In the genomic region with DNA sequence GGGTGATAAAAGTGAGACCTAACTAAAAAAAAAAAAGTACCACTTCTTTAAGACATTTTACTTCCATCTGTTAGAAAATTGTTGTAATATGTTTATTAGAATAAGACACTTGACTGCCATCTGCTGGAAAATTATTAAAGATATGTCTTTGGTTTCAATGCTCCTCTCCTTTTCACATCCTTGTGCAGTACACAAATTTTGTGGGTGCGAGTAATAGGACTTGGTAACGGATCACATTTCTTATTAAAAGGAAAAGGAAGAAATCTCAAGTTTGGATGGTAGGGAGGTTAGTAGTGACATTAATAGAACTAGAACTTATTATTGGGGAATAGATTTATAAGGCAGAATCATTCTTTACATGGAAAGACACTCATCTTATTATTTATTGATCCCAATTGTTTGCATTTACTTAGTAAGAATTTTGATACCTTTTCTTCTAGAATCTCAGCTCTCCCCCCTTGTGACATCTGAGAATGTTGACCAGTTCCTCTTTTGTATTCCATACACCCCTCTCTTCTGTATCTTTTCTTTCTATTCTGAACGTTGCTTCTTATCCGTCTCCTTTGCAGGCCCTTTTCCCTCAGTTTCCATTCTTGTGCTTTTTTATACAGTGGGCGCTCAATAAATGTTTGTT, we compare ENCODE assay signal across 8 cellular contexts. TPM values are rescaled to one million over a fixed set of nuclear protein-coding genes. Genes with fewer than 3 reads are reported as not detected.
A peak's percentile ranks its signal among the peaks of the same experiment; 100 is the strongest.
DNase-seq lines count a peak whose midpoint lies in the region; ATAC-seq and TF ChIP-seq lines count a peak whose summit lies in the region.

No MANE protein-coding gene starts in this region.

- no peak overlapping the region for H3K9ac ChIP-seq in neural cell (ENCODE audit: low read length)

- H3K4me1 Mint-ChIP-seq in IgD-negative memory B cell: peaks cover 21 to 35% (median 34%) of the 10 kb centered on the region in 3 donors

- peak; percentile 68 for TF ChIP-seq CTCF in RWPE2 (IDR thresholded peaks at IDR 0.05; ENCODE audit: poor library complexity, severe bottlenecking)
- TF ChIP-seq CTCF in neural cell (IDR thresholded peaks at IDR 0.05; ENCODE audit: poor library complexity, severe bottlenecking): peak; percentile 60
- no peak for TF ChIP-seq CTCF in omental fat pad (IDR thresholded peaks at IDR 0.05)

- DNase-seq in NCI-H2107 treated with DMSO at 0.1 percent for 48 hours (lab: John Stamatoyannopoulos, UW; ENCODE audit: unreplicated experiment) (peak; percentile 82), NCI-H2107 (lab: John Stamatoyannopoulos, UW) (no peak), RWPE2 (ENCODE audit: low spot score) (no peak), epidermal melanocyte (ENCODE audit: insufficient read length, low spot score) (peak; percentile 30), omental fat pad (ENCODE audit: low spot score) (no peak)

- H3K4me2 ChIP-seq in neural cell (ENCODE audit: low read length): no peak overlapping the region

- H3K27ac ChIP-seq in RWPE2 (ENCODE audit: poor library complexity, severe bottlenecking): peak overlapping the region; percentile 53
- H3K27ac ChIP-seq in neural cell (ENCODE audit: low read length): no peak overlapping the region

- H3K9me3 Mint-ChIP-seq in IgD-negative memory B cell: no peaks in the 10 kb centered on the region

- H3K27me3 ChIP-seq in RWPE2 (ENCODE audit: insufficient read depth, poor library complexity, severe bottlenecking) (no peaks in the 10 kb centered on the region), neural cell (ENCODE audit: insufficient read depth, low read depth, low read length) (no peaks in the 10 kb centered on the region)

- TF ChIP-seq RAD21 in neural cell (conservative IDR thresholded peaks at IDR 0.05): peak; percentile 57

- no peaks in the 10 kb centered on the region for H3K36me3 ChIP-seq in RWPE2 (ENCODE audit: low read depth)
- H3K36me3 ChIP-seq in neural cell (ENCODE audit: insufficient read depth, low read length): no peaks in the 10 kb centered on the region

- no peaks in the 10 kb centered on the region for H3K27me3 Mint-ChIP-seq in IgD-negative memory B cell

- no peak for TF ChIP-seq EP300 in neural cell (conservative IDR thresholded peaks at IDR 0.05; ENCODE audit: poor library complexity, severe bottlenecking)

- peaks cover 2% of the 10 kb centered on the region for H3K36me3 Mint-ChIP-seq in IgD-negative memory B cell

- no peaks in the 10 kb centered on the region for H4K20me1 ChIP-seq in neural cell (ENCODE audit: insufficient read depth)

- H3F3A ChIP-seq in neural cell (ENCODE audit: insufficient read depth, low read length, poor library complexity, severe bottlenecking): no peaks in the 10 kb centered on the region

- peak overlapping the region; percentile 81 to 93 (median 89) for H3K4me3 Mint-ChIP-seq in IgD-negative memory B cell

- H3K79me2 ChIP-seq in neural cell (replicated peaks; ENCODE audit: insufficient read depth, low read length): no peaks in the 10 kb centered on the region

- peak overlapping the region; percentile 86 to 92 (median 92) for H3K27ac Mint-ChIP-seq in IgD-negative memory B cell

- no peaks in the 10 kb centered on the region for H3K9me3 ChIP-seq in RWPE2 (ENCODE audit: severe bottlenecking)
- no peaks in the 10 kb centered on the region for H3K9me3 ChIP-seq in neural cell (ENCODE audit: low read length)

- no peak overlapping the region for H3K4me3 ChIP-seq in RWPE2 (ENCODE audit: severe bottlenecking)
- H3K4me3 ChIP-seq in neural cell (ENCODE audit: low read length): no peak overlapping the region

- H3K9me2 ChIP-seq in neural cell (ENCODE audit: insufficient read depth, low read length): no peaks in the 10 kb centered on the region

- no peak overlapping the region for H2AFZ ChIP-seq in neural cell (ENCODE audit: low read depth, low read length)

- ATAC-seq in RWPE2 (ENCODE audit: low read depth): no peak
- ATAC-seq in omental fat pad (ENCODE audit: low FRiP score): no peak
- no peak for ATAC-seq in GM21381 (IDR thresholded peaks at IDR 0.05; ENCODE audit: unreplicated experiment)

- peaks cover 40% of the 10 kb centered on the region for H3K4me1 ChIP-seq in RWPE2 (ENCODE audit: insufficient read depth, poor library complexity, severe bottlenecking)

TF ChIP-seq in neural cell, 6 proteins besides CTCF, POLR2A, EP300 and RAD21:
- TF ChIP-seq SMC3 (conservative IDR thresholded peaks at IDR 0.05; ENCODE audit: poor library complexity) (peak; percentile 66), POLR2AphosphoS5 (IDR thresholded peaks at IDR 0.05) (no peak)

RNA-seq across cellular contexts. Expression of gene RPA3, which starts 43.0 kb away (rescaled TPM):
- polyA plus RNA-seq in IgD-negative memory B cell: 99.9 TPM
- polyA plus RNA-seq in neural cell: 44.6 and 50.1 TPM in 2 replicates
- 21.9 and 23.9 TPM in 2 replicates for polyA minus RNA-seq in neural cell
- total RNA-seq in omental fat pad: 10 to 100 TPM in 3 of 4 donors, 1 to 10 TPM in 1; 9.7 to 19.3 (median 17.9) TPM

Comparison
In these comparisons a context has a peak if more than half of its experiments do, and no peak if none do; other contexts are left out.
1. DNase-seq: peak in NCI-H2107 treated with DMSO at 0.1 percent for 48 hours (single experiment) and epidermal melanocyte (single experiment); none in NCI-H2107 (single experiment), RWPE2 (single experiment) and omental fat pad (single experiment).
2. CTCF ChIP-seq: peak in RWPE2 (single experiment) and neural cell (single experiment); none in omental fat pad (0 of 3).